1 cellular context compared by ENCODE assay signal in genomic region chr9:137506274-137506673, GRCh38.
TF ChIP-seq lines count a peak whose summit lies in the region.

No MANE protein-coding gene starts in this region.

TF ChIP-seq in HepG2, 621 proteins besides CTCF, POLR2A, EP300 and RAD21:
- TF ChIP-seq ZNF33A (CRISPR knock-in tag; IDR thresholded peaks at IDR 0.05; ENCODE audit: borderline replicate concordance) (no peak), ZHX1 (CRISPR knock-in tag; IDR thresholded peaks at IDR 0.05; ENCODE audit: low read depth) (no peak), ZNF816 (CRISPR knock-in tag; IDR thresholded peaks at IDR 0.05; ENCODE audit: borderline replicate concordance) (no peak), TRIM24 (CRISPR knock-in tag; IDR thresholded peaks at IDR 0.05) (no peak), ZNF138 (CRISPR knock-in tag; IDR thresholded peaks at IDR 0.05; ENCODE audit: low read depth) (no peak), ZBTB46 (CRISPR knock-in tag; IDR thresholded peaks at IDR 0.05; ENCODE audit: borderline replicate concordance) (no peak), IKZF5 (CRISPR knock-in tag; IDR thresholded peaks at IDR 0.05) (no peak), SIX1 (CRISPR knock-in tag; IDR thresholded peaks at IDR 0.05; ENCODE audit: borderline replicate concordance) (no peak), ATF2 (CRISPR knock-in tag; IDR thresholded peaks at IDR 0.05) (no peak), DRAP1 (CRISPR knock-in tag; IDR thresholded peaks at IDR 0.05) (no peak), FOXP4 (CRISPR knock-in tag; IDR thresholded peaks at IDR 0.05) (no peak), ZNF598 (CRISPR knock-in tag; IDR thresholded peaks at IDR 0.05; ENCODE audit: borderline replicate concordance) (no peak), ZNF264 (CRISPR knock-in tag; IDR thresholded peaks at IDR 0.05) (no peak)
TF ChIP-seq in HepG2: peak in this region for 0.
